Comparison of ENCODE assay signal across 1 cellular context in the genomic region with DNA sequence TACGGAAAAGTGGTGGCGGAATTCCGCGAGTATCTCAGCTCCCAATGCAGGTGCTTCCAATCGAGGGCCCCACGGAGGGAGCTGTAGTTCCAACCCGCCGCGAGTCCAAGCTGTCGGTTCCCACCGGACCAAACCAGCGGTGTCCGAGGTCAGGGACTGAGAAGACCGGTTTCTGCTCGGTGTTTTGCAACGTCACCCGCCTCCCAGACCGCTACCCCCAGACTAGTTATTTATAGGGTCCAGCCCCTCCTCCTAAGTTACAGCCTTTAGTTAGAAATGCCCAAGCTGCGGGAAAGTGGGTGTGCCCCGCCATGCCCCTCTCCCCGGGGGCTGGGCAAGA.
TF ChIP-seq lines count a peak whose summit lies in the region.

No MANE protein-coding gene starts in this region.

TF ChIP-seq in IMR-90, 13 proteins besides CTCF, POLR2A, EP300 and RAD21:
- TF ChIP-seq RCOR1 (IDR thresholded peaks at IDR 0.05; ENCODE audit: insufficient replicate concordance, low read length): no peak
- TF ChIP-seq, protein P1, sequence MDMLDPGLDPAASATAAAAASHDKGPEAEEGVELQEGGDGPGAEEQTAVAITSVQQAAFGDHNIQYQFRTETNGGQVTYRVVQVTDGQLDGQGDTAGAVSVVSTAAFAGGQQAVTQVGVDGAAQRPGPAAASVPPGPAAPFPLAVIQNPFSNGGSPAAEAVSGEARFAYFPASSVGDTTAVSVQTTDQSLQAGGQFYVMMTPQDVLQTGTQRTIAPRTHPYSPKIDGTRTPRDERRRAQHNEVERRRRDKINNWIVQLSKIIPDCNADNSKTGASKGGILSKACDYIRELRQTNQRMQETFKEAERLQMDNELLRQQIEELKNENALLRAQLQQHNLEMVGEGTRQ (IDR thresholded peaks at IDR 0.05; ENCODE audit: low read depth, low read length): no peak
